ENCODE assay signal across 20 cellular contexts in the genomic region with DNA sequence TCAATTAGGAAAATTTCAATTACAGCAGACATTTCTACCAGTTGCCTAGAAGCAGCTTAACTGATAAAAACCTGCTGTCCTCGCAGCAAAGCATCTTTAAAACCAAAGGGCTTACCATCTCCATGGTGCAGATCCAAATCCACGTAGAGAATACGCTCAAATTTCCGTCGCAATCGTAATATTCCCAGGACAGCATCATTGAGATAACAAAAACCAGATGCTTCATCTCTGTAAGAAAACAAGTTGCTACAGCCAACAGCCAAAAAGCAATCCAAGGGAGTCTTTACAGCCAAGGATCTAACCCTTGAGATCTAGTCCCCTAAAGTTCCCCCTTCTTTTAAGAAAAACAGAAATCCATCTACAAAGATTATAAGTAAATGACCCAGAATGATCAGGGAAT.
DNase-seq lines count a peak whose midpoint lies in the region; ATAC-seq and TF ChIP-seq lines count a peak whose summit lies in the region.
"Had no signal": no experiment of that assay in that cellular context is flagged by ENCODE, and none has a peak within 500 bp of the region (broad histone marks: within the 10 kb centered on the region; RNA-seq: fewer than 3 reads in every experiment).

No MANE protein-coding gene starts in this region.

- TF ChIP-seq CTCF in gastroesophageal sphincter (IDR thresholded peaks at IDR 0.05), result no peak

- TF ChIP-seq EP300 in gastroesophageal sphincter (IDR thresholded peaks at IDR 0.05), result no peak

- 0 out of 2 replicates have a peak, but pooled peaks cover 5% of the 10 kb centered on the region for H3K79me2 ChIP-seq in GM23248 (ENCODE audit: insufficient read depth)

- H3K27ac ChIP-seq in GM23248 (no peak overlapping the region), gastroesophageal sphincter (no peak overlapping the region), aorta (ENCODE audit: low read depth in 1 of 2, low read length in 2 of 2) (no peak overlapping the region)
- H3K27ac ChIP-seq: HL-60, KMS-11, SJCRH30 had no signal

- no peaks in the 10 kb centered on the region for H3F3A ChIP-seq in GM23248 (ENCODE audit: insufficient read depth)

- H3K27me3 ChIP-seq in GM23248 (replicated peaks; ENCODE audit: insufficient read depth) (no peaks in the 10 kb centered on the region), gastroesophageal sphincter (no peaks in the 10 kb centered on the region), aorta (ENCODE audit: control insufficient read depth in 1 of 2, insufficient read depth in 2 of 2, low read length in 1 of 2) (no peaks in the 10 kb centered on the region)
- H3K27me3 ChIP-seq: SJCRH30 had no signal

- no peak overlapping the region for H2AFZ ChIP-seq in GM23248

- WGBS in GM23248 (ENCODE audit: low coverage in 1 of 2, low lambda C conversion rate in 2 of 2, missing lambda C conversion rate in 2 of 2), 2 experiments, result 42 to 43% methylated on average over 6 of the region's 6 CpGs
- 65% methylated on average over 6 of the region's 6 CpGs; no CpG with 5 or more reads in 1 of the 2 donors for WGBS in gastroesophageal sphincter (ENCODE audit: low coverage in 1 of 2), 2 donors
- 40 to 58% methylated on average over 6 of the region's 6 CpGs for WGBS in aorta, 2 donors

- in situ Hi-C loops in GM23248 (cut with MboI), result no loop called here

- no peak overlapping the region for H3K4me2 ChIP-seq in GM23248 (ENCODE audit: unreplicated experiment)
- H3K4me2 ChIP-seq: KMS-11 had no signal

- intact Hi-C loops in aorta (cut with DNase I), result no loop called here

- DNase-seq in GM23248, result peak; percentile 1
- DNase-seq in brain pericyte (ENCODE audit: low read depth, low spot score), result peak; percentile 2
- DNase-seq in aorta, result no peak
- no peak for DNase-seq in nucleus accumbens (lab: John Stamatoyannopoulos, UW)
- no peak for DNase-seq in NCI-H1417 treated with DMSO at 0.1 percent for 48 hours (lab: John Stamatoyannopoulos, UW)
- DNase-seq: Caco-2; CD4-positive, alpha-beta T cell; GF-D8; HCEC 1CT; MV-4-11; NCI-H187 treated with DMSO at 0.1 percent for 48 hours; NCI-H2227 treated with DMSO at 0.1 percent for 48 hours; NCI-H524 treated with DMSO at 0.1 percent for 48 hours; PC-3; RPMI8226; SJCRH30 had no signal

- H4K20me1 ChIP-seq in GM23248 (ENCODE audit: insufficient read depth), result no peaks in the 10 kb centered on the region

- H3K4me3 ChIP-seq in GM23248 (no peak overlapping the region), gastroesophageal sphincter (no peak overlapping the region), aorta (ENCODE audit: low read length in 2 of 2) (no peak overlapping the region)
- H3K4me3 ChIP-seq: SJCRH30 had no signal

- TF ChIP-seq POLR2A in gastroesophageal sphincter (IDR thresholded peaks at IDR 0.05) (no peak), GM18505 (IDR thresholded peaks at IDR 0.05; ENCODE audit: borderline replicate concordance, extremely low read depth, insufficient read depth, insufficient read length) (no peak)

- H3K9ac ChIP-seq in GM23248, result no peak overlapping the region
- H3K9ac ChIP-seq: KMS-11 had no signal

- H3K9me2 ChIP-seq in GM23248 (ENCODE audit: insufficient read depth), result no peaks in the 10 kb centered on the region

- H3K36me3 ChIP-seq in GM23248 (ENCODE audit: low read depth) (no peaks in the 10 kb centered on the region), gastroesophageal sphincter (no peaks in the 10 kb centered on the region), aorta (ENCODE audit: control insufficient read depth in 1 of 2, insufficient read depth in 2 of 2, low read length in 1 of 2) (no peaks in the 10 kb centered on the region)
- H3K36me3 ChIP-seq: SJCRH30 had no signal

- H3K9me3 ChIP-seq in GM23248 (ENCODE audit: low read depth), result no peaks in the 10 kb centered on the region
- no peaks in the 10 kb centered on the region for H3K9me3 ChIP-seq in gastroesophageal sphincter
- H3K9me3 ChIP-seq in aorta (ENCODE audit: control insufficient read depth, low read length), result no peaks in the 10 kb centered on the region
- H3K9me3 ChIP-seq: Caco-2 had no signal

- ATAC-seq in gastroesophageal sphincter, result peak; percentile 51
- ATAC-seq in aorta (ENCODE audit: low FRiP score), result peak; percentile 22
- ATAC-seq in GM18505 (IDR thresholded peaks at IDR 0.05; ENCODE audit: unreplicated experiment), result no peak
- ATAC-seq: PC-3 had no signal

- H3K4me1 ChIP-seq in GM23248 (ENCODE audit: insufficient read depth), result no peaks in the 10 kb centered on the region
- no peaks in the 10 kb centered on the region for H3K4me1 ChIP-seq in gastroesophageal sphincter
- H3K4me1 ChIP-seq in aorta (ENCODE audit: control insufficient read depth in 1 of 2, insufficient read depth in 2 of 2, low read length in 2 of 2), result no peaks in the 10 kb centered on the region
- H3K4me1 ChIP-seq: Caco-2, SJCRH30 had no signal

Comparison
In these comparisons a context has a peak if more than half of its experiments do, and no peak if none do; other contexts are left out.
1. DNase-seq: peak in GM23248 (single experiment) and brain pericyte (single experiment); none in aorta (0 of 2), nucleus accumbens (0 of 56) and NCI-H1417 treated with DMSO at 0.1 percent for 48 hours (single experiment).